ENCODE assay signal across 30 cellular contexts in the genomic region with DNA sequence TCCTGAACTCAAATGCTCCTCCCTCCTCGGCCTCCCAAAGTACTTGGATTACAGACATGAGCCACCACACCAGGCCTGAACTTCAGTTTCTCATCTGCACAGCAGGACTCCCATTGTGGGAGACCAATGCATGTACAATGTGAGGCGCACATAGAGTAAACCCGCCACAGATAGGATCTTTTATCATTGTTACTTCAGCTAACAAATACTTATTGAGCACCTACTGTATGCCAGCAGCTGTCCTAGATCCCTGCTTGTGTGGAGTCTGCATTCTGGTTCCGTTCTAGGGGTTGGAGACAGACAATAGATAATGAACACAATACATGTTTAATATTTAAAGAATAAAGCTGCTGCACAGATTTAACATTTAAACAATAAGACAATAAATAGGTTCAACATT.
"Had no signal": no experiment of that assay in that cellular context is flagged by ENCODE, and none has a peak within 500 bp of the region (broad histone marks: within the 10 kb centered on the region; RNA-seq: fewer than 3 reads in every experiment).

No MANE protein-coding gene starts in this region.

- H3K4me1 ChIP-seq: parathyroid adenoma, tibial artery had no signal

- DNase-seq: hypothalamus; immature natural killer cell; kidney; left colon; left lung; lower lobe of right lung; mammary epithelial cell; mesenchymal stem cell; naive thymus-derived CD8-positive, alpha-beta T cell; occipital lobe; stimulated activated CD4-positive, alpha-beta T cell treated with anti-CD3 and anti-CD28 coated beads, Interleukin-12 subunit alpha, Interleukin-12 subunit beta, amount 100 ng/mL, for 4 hours; stimulated activated CD4-positive, alpha-beta T cell treated with anti-CD3 and anti-CD28 coated beads, Interleukin-15, amount 100 ng/mL, for 24 hours; stimulated activated CD4-positive, alpha-beta T cell treated with anti-CD3 and anti-CD28 coated beads, Interleukin-2, amount 100 ng/mL, for 24 hours; stimulated activated CD4-positive, alpha-beta T cell treated with anti-CD3 and anti-CD28 coated beads, Interleukin-4, amount 100 ng/mL, for 1 hour; stimulated activated naive CD4-positive, alpha-beta T cell; trophoblast cell; uterus had no signal

- H3K36me3 ChIP-seq: left lung, lower lobe of right lung, right atrium auricular region, right lobe of liver, suprapubic skin, thoracic aorta, tibial artery, upper lobe of right lung, uterus had no signal

- H3K36me3 Mint-ChIP-seq: immature natural killer cell; naive thymus-derived CD8-positive, alpha-beta T cell; stimulated activated effector memory CD8-positive, alpha-beta T cell treated with anti-CD3 and anti-CD28 coated beads, Interleukin-12 subunit alpha, Interleukin-12 subunit beta, amount 100 ng/mL, for 72 hours had no signal

- H3K4me3 Mint-ChIP-seq: immature natural killer cell; naive thymus-derived CD8-positive, alpha-beta T cell; nephron; neural crest cell; stimulated activated effector memory CD8-positive, alpha-beta T cell treated with anti-CD3 and anti-CD28 coated beads, Interleukin-12 subunit alpha, Interleukin-12 subunit beta, amount 100 ng/mL, for 72 hours; stimulated activated naive CD8-positive, alpha-beta T cell treated with anti-CD3 and anti-CD28 coated beads, Interleukin-15, Interleukin-2, amounts not matched to agents 100 ng/mL and 50 ng/mL, for 24 hours had no signal

- H3K27ac Mint-ChIP-seq: immature natural killer cell; nephron; progenitor cell of endocrine pancreas; stimulated activated effector memory CD8-positive, alpha-beta T cell treated with anti-CD3 and anti-CD28 coated beads, Interleukin-12 subunit alpha, Interleukin-12 subunit beta, amount 100 ng/mL, for 72 hours; stimulated activated naive CD8-positive, alpha-beta T cell treated with anti-CD3 and anti-CD28 coated beads, Interleukin-15, Interleukin-2, amounts not matched to agents 100 ng/mL and 50 ng/mL, for 24 hours had no signal

- H3K4me1 Mint-ChIP-seq: stimulated activated effector memory CD8-positive, alpha-beta T cell treated with anti-CD3 and anti-CD28 coated beads, Interleukin-12 subunit alpha, Interleukin-12 subunit beta, amount 100 ng/mL, for 72 hours had no signal

- H3K27me3 Mint-ChIP-seq: progenitor cell of endocrine pancreas; stimulated activated naive CD8-positive, alpha-beta T cell treated with anti-CD3 and anti-CD28 coated beads, Interleukin-15, Interleukin-2, amounts not matched to agents 100 ng/mL and 50 ng/mL, for 24 hours had no signal

- H3K9me3 Mint-ChIP-seq: immature natural killer cell; naive thymus-derived CD8-positive, alpha-beta T cell; nephron; neural crest cell; stimulated activated effector memory CD8-positive, alpha-beta T cell treated with anti-CD3 and anti-CD28 coated beads, Interleukin-12 subunit alpha, Interleukin-12 subunit beta, amount 100 ng/mL, for 72 hours; stimulated activated naive CD8-positive, alpha-beta T cell treated with anti-CD3 and anti-CD28 coated beads, Interleukin-15, Interleukin-2, amounts not matched to agents 100 ng/mL and 50 ng/mL, for 24 hours had no signal

- H3K27ac ChIP-seq: lower lobe of right lung, parathyroid adenoma, right atrium auricular region, right lobe of liver, skin epidermis, suprapubic skin, thoracic aorta, tibial artery, uterus had no signal

- H3K9me3 ChIP-seq: left lung, lower lobe of right lung, right atrium auricular region, right lobe of liver, suprapubic skin, thoracic aorta, tibial artery, upper lobe of right lung, uterus had no signal

- H3K27me3 ChIP-seq: left lung, right atrium auricular region, right lobe of liver, suprapubic skin, tibial artery, upper lobe of right lung, uterus had no signal

- H3K4me3 ChIP-seq: left lung, lower lobe of right lung, right atrium auricular region, right lobe of liver, skin epidermis, suprapubic skin, thoracic aorta, tibial artery, upper lobe of right lung, uterus had no signal
